1 cellular context compared by ENCODE assay signal in genomic region chr5:167730656-167731055, GRCh38.
TF ChIP-seq lines count a peak whose summit lies in the region.

No MANE protein-coding gene starts in this region.

TF ChIP-seq in WTC11, 78 proteins besides CTCF, POLR2A, EP300 and RAD21 (continued from another document):
- TF ChIP-seq ZNF425 (CRISPR knock-in tag; conservative IDR thresholded peaks at IDR 0.05), result no peak
- no peak for TF ChIP-seq PRRX2 (CRISPR knock-in tag; IDR thresholded peaks at IDR 0.05)
